In the genomic region with DNA sequence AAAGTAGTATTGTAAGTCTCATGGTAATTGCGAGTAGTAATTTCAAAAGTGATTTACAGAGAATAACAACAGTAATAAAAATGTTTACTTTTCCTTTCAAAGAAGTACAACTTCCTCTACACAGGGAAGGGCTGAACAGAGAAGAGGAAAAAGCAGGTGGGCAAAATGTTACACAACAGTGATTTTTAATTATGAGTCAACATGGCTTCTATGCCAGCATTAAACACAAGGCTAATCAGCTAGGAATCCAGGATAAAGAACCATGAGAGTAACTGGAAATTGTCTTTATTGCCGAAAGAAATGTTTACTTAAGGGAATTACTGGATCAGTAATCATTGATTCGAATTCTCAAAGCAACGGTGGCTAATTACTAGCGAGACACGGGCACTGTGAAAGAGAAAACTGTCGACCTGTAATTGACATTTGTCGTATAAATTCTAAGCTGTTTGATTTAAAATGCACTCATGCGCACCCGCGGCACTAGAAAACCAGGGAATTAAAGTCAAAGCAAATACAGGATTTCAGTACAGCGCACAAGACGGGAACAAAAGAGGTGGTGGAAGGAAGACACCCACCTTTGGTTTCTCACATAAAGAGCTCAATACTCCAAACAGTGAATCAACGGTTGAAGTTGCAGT, we compare ENCODE assay signal across 8 cellular contexts. TPM values are rescaled to one million over a fixed set of nuclear protein-coding genes. Genes with fewer than 3 reads are reported as not detected.
DNase-seq lines count a peak whose midpoint lies in the region; ATAC-seq and TF ChIP-seq lines count a peak whose summit lies in the region.

No MANE protein-coding gene starts in this region.

- WGBS in GM23248 (ENCODE audit: low coverage in 1 of 2, low lambda C conversion rate in 2 of 2, missing lambda C conversion rate in 2 of 2), 2 experiments = 0 to 1% methylated on average over 14 of the region's 14 CpGs
- 3% methylated on average over 14 of the region's 14 CpGs for WGBS in right lobe of liver (ENCODE audit: insufficient coverage, low coverage, low lambda C conversion rate, missing lambda C conversion rate)
- 2% methylated on average over 14 of the region's 14 CpGs for WGBS in suprapubic skin

- ATAC-seq in right lobe of liver = peak in 3 of 4 donors; percentile 4 to 48 (median 21)

- H3K9me2 ChIP-seq in GM23248 (ENCODE audit: insufficient read depth) = no peaks in the 10 kb centered on the region

- H3K27me3 ChIP-seq in GM23248 (replicated peaks; ENCODE audit: insufficient read depth) (no peaks in the 10 kb centered on the region), right lobe of liver (no peaks in the 10 kb centered on the region), suprapubic skin (no peaks in the 10 kb centered on the region)

- in situ Hi-C loops in GM23248 (cut with MboI) = no loop called here

- peaks cover 35% of the 10 kb centered on the region for H3F3A ChIP-seq in GM23248 (ENCODE audit: insufficient read depth)

- H3K9me3 ChIP-seq in GM23248 (ENCODE audit: low read depth) (no peaks in the 10 kb centered on the region), right lobe of liver (no peaks in the 10 kb centered on the region), suprapubic skin (no peaks in the 10 kb centered on the region)

- TF ChIP-seq POLR2A in right lobe of liver (IDR thresholded peaks at IDR 0.05) (peak; percentile 13), suprapubic skin (IDR thresholded peaks at IDR 0.05) (no peak)

- H3K9ac ChIP-seq in GM23248 = peak overlapping the region; percentile 89

- H3K4me1 ChIP-seq in GM23248 (ENCODE audit: insufficient read depth) = peaks cover 22% of the 10 kb centered on the region
- H3K4me1 ChIP-seq in right lobe of liver = peaks cover 0 to 16% (median 4%) of the 10 kb centered on the region in 4 donors
- peaks cover 46% of the 10 kb centered on the region for H3K4me1 ChIP-seq in suprapubic skin

- no peak for TF ChIP-seq EP300 in suprapubic skin (IDR thresholded peaks at IDR 0.05)

- peak overlapping the region; percentile 76 for H3K27ac ChIP-seq in GM23248
- peak overlapping the region; percentile 81 to 95 (median 92) for H3K27ac ChIP-seq in right lobe of liver
- peak overlapping the region; percentile 99 for H3K27ac ChIP-seq in suprapubic skin

- intact Hi-C loops in right lobe of liver (cut with DNase I) = no loop called here

- H3K79me2 ChIP-seq in GM23248 (ENCODE audit: insufficient read depth) = peaks cover 29% of the 10 kb centered on the region

- TF ChIP-seq CTCF in cardiac fibroblast (IDR thresholded peaks at IDR 0.05; ENCODE audit: low read depth, low read length) (no peak), right lobe of liver (IDR thresholded peaks at IDR 0.05) (peak in 1 of 4 donors; percentile 0), suprapubic skin (IDR thresholded peaks at IDR 0.05) (no peak)

- DNase-seq in Ammon's horn (ENCODE audit: low spot score) = peak; percentile 57
- peak; percentile 80 for DNase-seq in GM23248
- DNase-seq in NCI-H774 (lab: John Stamatoyannopoulos, UW) = peak; percentile 84
- DNase-seq in cardiac fibroblast (ENCODE audit: low read depth in 2 of 2) = peak; percentile 34 to 61
- no peak for DNase-seq in right lobe of liver
- no peak for DNase-seq in suprapubic skin (ENCODE audit: low spot score in 2 of 2)
- DNase-seq in middle frontal gyrus (ENCODE audit: extremely low spot score, low spot score) = no peak
- DNase-seq in ecto neural progenitor cell (ENCODE audit: low spot score) = no peak

- H3K36me3 ChIP-seq in GM23248 (ENCODE audit: low read depth) (no peaks in the 10 kb centered on the region), right lobe of liver (no peaks in the 10 kb centered on the region), suprapubic skin (no peaks in the 10 kb centered on the region)

- H2AFZ ChIP-seq in GM23248 = peak overlapping the region; percentile 94

- no peaks in the 10 kb centered on the region for H4K20me1 ChIP-seq in GM23248 (ENCODE audit: insufficient read depth)

- peak overlapping the region; percentile 88 for H3K4me2 ChIP-seq in GM23248 (ENCODE audit: unreplicated experiment)

- H3K4me3 ChIP-seq in GM23248 (peak overlapping the region; percentile 91), cardiac fibroblast (replicated peaks in 1 of 2; ENCODE audit: low read depth in 2 of 2, low read length in 2 of 2) (peak overlapping the region; percentile 65 to 69), right lobe of liver (peak overlapping the region; percentile 76 to 93 (median 80)), suprapubic skin (peak overlapping the region; percentile 96)

RNA-seq across cellular contexts. Expression of gene UTP3, which starts 15.5 kb away (rescaled TPM):
- total RNA-seq in GM23248 (2014; rRNA removed; shearing (Covaris generic)) = 22.8 and 27.1 TPM in 2 replicates
- 17.8 and 19.2 TPM in 2 replicates for polyA plus RNA-seq in GM23248 (2016; fragmentation: Nextera tagmentation; extraction: Ambion mirVana)
- 10 to 100 TPM; 10.2 to 22.3 (median 14.0) TPM for total RNA-seq in right lobe of liver
- 10 to 100 TPM; 19.2 to 27.6 (median 22.6) TPM for total RNA-seq in suprapubic skin

RNA-seq across cellular contexts. Expression of gene RUFY3, which starts 17.9 kb away (rescaled TPM):
- 24.0 and 36.2 TPM in 2 replicates for total RNA-seq in GM23248 (2014; rRNA removed; shearing (Covaris generic))
- 12.9 and 13.5 TPM in 2 replicates for polyA plus RNA-seq in GM23248 (2016; fragmentation: Nextera tagmentation; extraction: Ambion mirVana)
- 10 to 100 TPM; 24.1 to 58.3 (median 30.3) TPM for total RNA-seq in right lobe of liver
- total RNA-seq in suprapubic skin = 100 to 1,000 TPM in 1 of 4 donors, 10 to 100 TPM in 3; 53.2 to 155 (median 68.1) TPM

RNA-seq across cellular contexts. Expression of gene JCHAIN, which starts 37.5 kb away (rescaled TPM):
- 2.3 and 3.0 TPM in 2 replicates for total RNA-seq in GM23248 (2014; rRNA removed; shearing (Covaris generic))
- polyA plus RNA-seq in GM23248 (2016; fragmentation: Nextera tagmentation; extraction: Ambion mirVana) = 4.7 and 4.9 TPM in 2 replicates
- total RNA-seq in right lobe of liver (10 to 100 TPM in 3 of 6 experiments, 1 to 10 TPM in 3; 3.9 to 39.7 (median 9.3) TPM), suprapubic skin (1 to 10 TPM in 2 of 4 donors, under 1 TPM in 1, not detected in 1; 0.68 to 8.4 (median 1.4) TPM)

Comparison
In these comparisons a context has a peak if more than half of its experiments do, and no peak if none do; other contexts are left out.
1. DNase-seq: peak in Ammon's horn (single experiment), GM23248 (single experiment), NCI-H774 (single experiment) and cardiac fibroblast (2 of 2); none in right lobe of liver (0 of 3), suprapubic skin (0 of 2), middle frontal gyrus (single experiment) and ecto neural progenitor cell (single experiment).
2. Peak in every context shown above with its lines, with median percentiles within 50 percentile points of each other: H3K27ac ChIP-seq and H3K4me3 ChIP-seq.